12 cellular contexts compared by ENCODE assay signal in genomic region chr16:81740163-81740562, GRCh38. TPM values are rescaled to one million over a fixed set of nuclear protein-coding genes. Genes with fewer than 3 reads are reported as not detected.
DNase-seq lines count a peak whose midpoint lies in the region; ATAC-seq and TF ChIP-seq lines count a peak whose summit lies in the region.
"Had no signal": no experiment of that assay in that cellular context is flagged by ENCODE, and none has a peak within 500 bp of the region (broad histone marks: within the 10 kb centered on the region; RNA-seq: fewer than 3 reads in every experiment).

No MANE protein-coding gene starts in this region.

- H3K9me3 Mint-ChIP-seq in activated naive CD8-positive, alpha-beta T cell treated with anti-CD3 and anti-CD28 coated beads, Interleukin-2, amount 50 U/mL, for 24 hours: no peaks in the 10 kb centered on the region
- H3K9me3 Mint-ChIP-seq in activated naive CD8-positive, alpha-beta T cell treated with anti-CD3 and anti-CD28 coated beads for 36 hours: no peaks in the 10 kb centered on the region
- H3K9me3 Mint-ChIP-seq: natural killer cell treated with Interleukin-12 subunit alpha and Interleukin-12 subunit beta and Interleukin-15 and Interleukin-18, amount 100 ng/mL, for 72 hours had no signal

- H3K4me3 ChIP-seq in MM.1S (ENCODE audit: low read length) (no peak overlapping the region), ovary (no peak overlapping the region), mesenchymal stem cell (ENCODE audit: insufficient read depth in 1 of 2, low read depth in 1 of 2, low read length in 2 of 2) (no peak overlapping the region)

- H2AK5ac ChIP-seq in mesenchymal stem cell (ENCODE audit: low read length, severe bottlenecking): no peak overlapping the region

- H3K9ac ChIP-seq in MM.1S (ENCODE audit: low read length) (no peak overlapping the region), mesenchymal stem cell (ENCODE audit: low read length) (no peak overlapping the region)

- H3K79me2 ChIP-seq in MM.1S (ENCODE audit: low read length): no peaks in the 10 kb centered on the region

- H2BK15ac ChIP-seq in mesenchymal stem cell (ENCODE audit: low read depth, poor library complexity, severe bottlenecking): no peak overlapping the region

- H3K27ac Mint-ChIP-seq in activated naive CD8-positive, alpha-beta T cell treated with anti-CD3 and anti-CD28 coated beads, Interleukin-2, amount 50 U/mL, for 24 hours: no peak overlapping the region
- H3K27ac Mint-ChIP-seq in activated naive CD8-positive, alpha-beta T cell treated with anti-CD3 and anti-CD28 coated beads for 36 hours: no peak overlapping the region
- H3K27ac Mint-ChIP-seq: activated CD4-positive, alpha-beta T cell treated with anti-CD3 and anti-CD28 coated beads for 36 hours; natural killer cell treated with Interleukin-12 subunit alpha and Interleukin-12 subunit beta and Interleukin-15 and Interleukin-18, amount 100 ng/mL, for 72 hours had no signal

- H3K9me3 ChIP-seq in MM.1S (replicated peaks; ENCODE audit: insufficient read depth, low read length) (no peaks in the 10 kb centered on the region), ovary (no peaks in the 10 kb centered on the region), mesenchymal stem cell (ENCODE audit: control insufficient read depth, low read length) (no peaks in the 10 kb centered on the region)

- H2AFZ ChIP-seq in MM.1S (ENCODE audit: low read length): no peak overlapping the region
- no peak overlapping the region for H2AFZ ChIP-seq in mesenchymal stem cell (ENCODE audit: low read depth, low read length)

- no peaks in the 10 kb centered on the region for H3K9me2 ChIP-seq in MM.1S (replicated peaks; ENCODE audit: insufficient read depth, low read length)

- H3K4me2 ChIP-seq in MM.1S (ENCODE audit: low read depth, low read length): peak overlapping the region; percentile 29; the same call in 1 of the 2 replicates
- no peak overlapping the region for H3K4me2 ChIP-seq in mesenchymal stem cell (ENCODE audit: low read length, poor library complexity, severe bottlenecking)

- intact Hi-C loops in ovary (cut with DNase I): loop anchor here in 1 of 4 donors (10.0 kb wide), 1 partner anchor 705 kb away; the partner anchor contains the start of gene ATMIN

- ATAC-seq in activated naive CD8-positive, alpha-beta T cell treated with anti-CD3 and anti-CD28 coated beads, Interleukin-2, amount 50 U/mL, for 24 hours: no peak
- peak; percentile 70 for ATAC-seq in HG02678 (IDR thresholded peaks at IDR 0.05; ENCODE audit: unreplicated experiment)
- ATAC-seq: activated CD4-positive, alpha-beta T cell treated with anti-CD3 and anti-CD28 coated beads for 36 hours; foreskin keratinocyte had no signal

- DNase-seq in activated naive CD8-positive, alpha-beta T cell treated with anti-CD3 and anti-CD28 coated beads, Interleukin-2, amount 50 U/mL, for 24 hours: no peak
- DNase-seq in activated naive CD8-positive, alpha-beta T cell treated with anti-CD3 and anti-CD28 coated beads for 36 hours: no peak
- DNase-seq in MM.1S (peak; percentile 33), COLO829 (ENCODE audit: low spot score) (no peak), NCI-H1048 (lab: John Stamatoyannopoulos, UW) (no peak), ovary (no peak), mesenchymal stem cell (no peak)
- DNase-seq: activated CD4-positive, alpha-beta T cell treated with anti-CD3 and anti-CD28 coated beads for 36 hours; foreskin keratinocyte; NCI-H69 had no signal

- no peaks in the 10 kb centered on the region for H3K36me3 Mint-ChIP-seq in activated naive CD8-positive, alpha-beta T cell treated with anti-CD3 and anti-CD28 coated beads, Interleukin-2, amount 50 U/mL, for 24 hours (ENCODE audit: low read depth)
- H3K36me3 Mint-ChIP-seq in activated naive CD8-positive, alpha-beta T cell treated with anti-CD3 and anti-CD28 coated beads for 36 hours: no peaks in the 10 kb centered on the region
- H3K36me3 Mint-ChIP-seq: natural killer cell treated with Interleukin-12 subunit alpha and Interleukin-12 subunit beta and Interleukin-15 and Interleukin-18, amount 100 ng/mL, for 72 hours had no signal

- H3K18ac ChIP-seq in mesenchymal stem cell (ENCODE audit: low read depth in 1 of 2, low read length in 2 of 2): no peak overlapping the region

- no peak for TF ChIP-seq EP300 in ovary (IDR thresholded peaks at IDR 0.05)

- H2BK120ac ChIP-seq in mesenchymal stem cell (ENCODE audit: low read depth, low read length): no peak overlapping the region

- H2BK5ac ChIP-seq in mesenchymal stem cell (ENCODE audit: low read depth, low read length, poor library complexity, severe bottlenecking): no peak overlapping the region

- peaks cover 10% of the 10 kb centered on the region for H3K4me1 ChIP-seq in MM.1S (ENCODE audit: low read length)
- H3K4me1 ChIP-seq in ovary (ENCODE audit: insufficient read depth): peaks cover 2% of the 10 kb centered on the region
- no peaks in the 10 kb centered on the region for H3K4me1 ChIP-seq in mesenchymal stem cell (ENCODE audit: control insufficient read depth, insufficient read depth, low read depth, low read length)
- H3K4me1 ChIP-seq: foreskin keratinocyte had no signal

- H3K14ac ChIP-seq in mesenchymal stem cell (ENCODE audit: low read length in 2 of 2): no peak overlapping the region

- H3K4me1 Mint-ChIP-seq in activated naive CD8-positive, alpha-beta T cell treated with anti-CD3 and anti-CD28 coated beads, Interleukin-2, amount 50 U/mL, for 24 hours: peaks cover 22% of the 10 kb centered on the region
- peaks cover 4% of the 10 kb centered on the region for H3K4me1 Mint-ChIP-seq in activated naive CD8-positive, alpha-beta T cell treated with anti-CD3 and anti-CD28 coated beads for 36 hours
- H3K4me1 Mint-ChIP-seq: activated CD4-positive, alpha-beta T cell treated with anti-CD3 and anti-CD28 coated beads for 36 hours had no signal

- H3K4me3 Mint-ChIP-seq in activated naive CD8-positive, alpha-beta T cell treated with anti-CD3 and anti-CD28 coated beads, Interleukin-2, amount 50 U/mL, for 24 hours: peak overlapping the region; percentile 21
- H3K4me3 Mint-ChIP-seq in activated naive CD8-positive, alpha-beta T cell treated with anti-CD3 and anti-CD28 coated beads for 36 hours: no peak overlapping the region
- H3K4me3 Mint-ChIP-seq: activated CD4-positive, alpha-beta T cell treated with anti-CD3 and anti-CD28 coated beads for 36 hours; natural killer cell treated with Interleukin-12 subunit alpha and Interleukin-12 subunit beta and Interleukin-15 and Interleukin-18, amount 100 ng/mL, for 72 hours had no signal

- no peak overlapping the region for H4K91ac ChIP-seq in mesenchymal stem cell (ENCODE audit: low read length)

- H3K27me3 ChIP-seq in MM.1S (replicated peaks; ENCODE audit: insufficient read depth, low read length) (no peaks in the 10 kb centered on the region), ovary (no peaks in the 10 kb centered on the region), mesenchymal stem cell (ENCODE audit: control insufficient read depth in 1 of 2, insufficient read depth in 1 of 2, low read length in 2 of 2) (peaks cover 10 to 16% of the 10 kb centered on the region in 2 experiments)
- H3K27me3 ChIP-seq: foreskin keratinocyte had no signal

- WGBS in ovary, 3 donors: 69 to 75% (median 70%) methylated on average over 8 of the region's 8 CpGs
- 80% methylated on average over 7 of the region's 8 CpGs for WGBS in mesenchymal stem cell

- H3K27ac ChIP-seq in MM.1S (ENCODE audit: low read length) (peak overlapping the region; percentile 57; the same call in 1 of the 2 replicates), ovary (no peak overlapping the region), mesenchymal stem cell (ENCODE audit: low read length, poor library complexity, severe bottlenecking) (no peak overlapping the region)
- H3K27ac ChIP-seq: foreskin keratinocyte had no signal

- no peak for TF ChIP-seq POLR2A in ovary (IDR thresholded peaks at IDR 0.05)

- H4K8ac ChIP-seq in mesenchymal stem cell (ENCODE audit: low read length): no peak overlapping the region

- H4K20me1 ChIP-seq in MM.1S (ENCODE audit: insufficient read depth, low read length): no peaks in the 10 kb centered on the region

- no peak overlapping the region for H2BK12ac ChIP-seq in mesenchymal stem cell (ENCODE audit: low read length in 2 of 2)

- TF ChIP-seq CTCF in MM.1S (IDR thresholded peaks at IDR 0.05; ENCODE audit: low read length): no peak
- no peak for TF ChIP-seq CTCF in ovary (IDR thresholded peaks at IDR 0.05)

- no peak overlapping the region for H3K4ac ChIP-seq in mesenchymal stem cell (ENCODE audit: low read depth in 1 of 2, low read length in 2 of 2)

- H3K79me1 ChIP-seq in mesenchymal stem cell (replicated peaks; ENCODE audit: low read length, poor library complexity, severe bottlenecking): no peaks in the 10 kb centered on the region

- no peaks in the 10 kb centered on the region for H3K36me3 ChIP-seq in MM.1S (replicated peaks; ENCODE audit: insufficient read depth, low read length)
- H3K36me3 ChIP-seq in ovary: no peaks in the 10 kb centered on the region
- no peaks in the 10 kb centered on the region for H3K36me3 ChIP-seq in mesenchymal stem cell (ENCODE audit: control insufficient read depth in 1 of 2, insufficient read depth in 2 of 2, low read depth in 1 of 2, low read length in 2 of 2)

- H3K27me3 Mint-ChIP-seq in activated naive CD8-positive, alpha-beta T cell treated with anti-CD3 and anti-CD28 coated beads, Interleukin-2, amount 50 U/mL, for 24 hours: no peaks in the 10 kb centered on the region
- peaks cover 4% of the 10 kb centered on the region for H3K27me3 Mint-ChIP-seq in activated naive CD8-positive, alpha-beta T cell treated with anti-CD3 and anti-CD28 coated beads for 36 hours
- H3K27me3 Mint-ChIP-seq: activated CD4-positive, alpha-beta T cell treated with anti-CD3 and anti-CD28 coated beads for 36 hours; natural killer cell treated with Interleukin-12 subunit alpha and Interleukin-12 subunit beta and Interleukin-15 and Interleukin-18, amount 100 ng/mL, for 72 hours had no signal

- H3F3A ChIP-seq in MM.1S (ENCODE audit: insufficient read depth, low read length): no peaks in the 10 kb centered on the region

- no peak overlapping the region for H3K23ac ChIP-seq in mesenchymal stem cell (ENCODE audit: low read length in 2 of 2)

RNA-seq across cellular contexts. Expression of gene PLCG2, which starts 38.9 kb away (rescaled TPM):
- total RNA-seq in activated naive CD8-positive, alpha-beta T cell treated with anti-CD3 and anti-CD28 coated beads for 36 hours: 1 to 10 TPM; 7.7 to 8.1 TPM
- total RNA-seq in ovary: 10 to 100 TPM in 1 of 7 donors, 1 to 10 TPM in 6; 3.6 to 16.4 (median 5.6) TPM
- 10 to 100 TPM in 1 of 2 donors, 1 to 10 TPM in 1; 3.3 to 11.8 TPM for polyA plus RNA-seq in ovary
- 0.21 TPM for polyA plus RNA-seq in mesenchymal stem cell (2013, experiment 1 of 2)
- polyA plus RNA-seq in mesenchymal stem cell (2013, experiment 2 of 2): 0.41 TPM
